ENCODE assay signal across 9 cellular contexts in the genomic region with DNA sequence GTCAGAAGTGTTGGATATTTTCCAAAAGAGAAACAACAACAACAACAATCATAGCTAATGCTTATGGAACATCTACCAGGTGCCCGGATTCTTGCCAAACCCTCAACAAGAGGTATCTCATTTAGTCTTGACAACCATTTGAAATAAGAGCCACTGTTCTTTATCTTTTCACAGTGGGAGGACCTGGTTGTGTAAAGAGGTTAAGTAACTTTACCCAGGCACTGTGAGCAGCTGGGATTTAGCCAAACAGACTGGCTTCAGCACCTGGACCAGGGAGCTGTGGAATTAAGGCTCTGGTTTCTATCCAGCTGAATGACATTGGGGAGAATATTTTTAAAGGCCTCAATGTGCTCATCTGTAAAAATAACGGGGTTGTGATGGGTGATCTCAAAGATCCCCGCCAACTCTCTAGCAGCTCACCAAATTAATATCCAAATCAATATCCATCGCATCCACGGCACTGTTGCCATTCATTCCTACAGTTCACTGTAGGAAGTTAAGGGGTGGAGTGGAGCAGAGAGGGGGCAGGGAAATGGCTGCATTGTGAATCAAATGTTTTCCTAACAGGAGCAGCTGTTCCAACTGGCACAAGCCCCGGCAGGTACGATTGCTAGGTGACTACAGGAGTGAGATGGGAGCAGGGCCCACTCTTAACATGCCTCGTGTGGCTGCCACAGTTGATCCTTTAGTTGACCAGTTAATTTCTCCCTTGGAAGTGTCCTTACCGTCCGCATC.
DNase-seq lines count a peak whose midpoint lies in the region; ATAC-seq and TF ChIP-seq lines count a peak whose summit lies in the region.
"Had no signal": no experiment of that assay in that cellular context is flagged by ENCODE, and none has a peak within 500 bp of the region (broad histone marks: within the 10 kb centered on the region; RNA-seq: fewer than 3 reads in every experiment).

No MANE protein-coding gene starts in this region.

- POLR2A ChIA-PET in SK-N-SH (lab: Yijun Ruan, JAX), result no interaction called here

- no peaks in the 10 kb centered on the region for H3K79me2 ChIP-seq in SK-N-SH (ENCODE audit: insufficient read depth)

- H3K4me3 Mint-ChIP-seq in activated CD4-positive, alpha-beta T cell treated with anti-CD3 and anti-CD28 coated beads, Interleukin-2, amount 10 ng/mL, durations not matched to agents 24 days and 14 days, result peak overlapping the region; percentile 17
- H3K4me3 Mint-ChIP-seq in stimulated activated effector memory CD8-positive, alpha-beta T cell treated with anti-CD3 and anti-CD28 coated beads, Interleukin-12 subunit alpha, Interleukin-12 subunit beta, amount 100 ng/mL, for 72 hours, result no peak overlapping the region

- H3K27ac Mint-ChIP-seq in activated CD4-positive, alpha-beta T cell treated with anti-CD3 and anti-CD28 coated beads, Interleukin-2, amount 10 ng/mL, durations not matched to agents 24 days and 14 days, result no peak overlapping the region
- H3K27ac Mint-ChIP-seq in stimulated activated effector memory CD8-positive, alpha-beta T cell treated with anti-CD3 and anti-CD28 coated beads, Interleukin-12 subunit alpha, Interleukin-12 subunit beta, amount 100 ng/mL, for 72 hours, result no peak overlapping the region

- no peak for TF ChIP-seq CTCF in SK-N-SH (IDR thresholded peaks at IDR 0.05)

- H3K27ac ChIP-seq in epithelial cell of prostate (peak overlapping the region; percentile 36), SK-N-SH (ENCODE audit: low read depth in 2 of 2, low read length in 1 of 2) (no peak overlapping the region)
- H3K27ac ChIP-seq: SK-N-MC had no signal

- H2AFZ ChIP-seq in SK-N-SH (ENCODE audit: low read depth), result no peak overlapping the region

- H3K4me1 Mint-ChIP-seq in activated CD4-positive, alpha-beta T cell treated with anti-CD3 and anti-CD28 coated beads, Interleukin-2, amount 10 ng/mL, durations not matched to agents 24 days and 14 days, result peaks cover 22% of the 10 kb centered on the region
- no peaks in the 10 kb centered on the region for H3K4me1 Mint-ChIP-seq in stimulated activated effector memory CD8-positive, alpha-beta T cell treated with anti-CD3 and anti-CD28 coated beads, Interleukin-12 subunit alpha, Interleukin-12 subunit beta, amount 100 ng/mL, for 72 hours

- intact Hi-C loops in activated CD4-positive, alpha-beta T cell treated with anti-CD3 and anti-CD28 coated beads, Interleukin-2, amount 10 ng/mL, durations not matched to agents 24 days and 14 days (cut with micrococcal nuclease), result no loop called here
- intact Hi-C loops in head of caudate nucleus (cut with DNase I), result no loop called here

- H3K4me3 ChIP-seq in SK-N-SH (ENCODE audit: low read depth in 2 of 2, low read length in 1 of 2), result no peak overlapping the region
- H3K4me3 ChIP-seq: SK-N-MC had no signal

- WGBS in SK-N-SH (ENCODE audit: low lambda C conversion rate), result 91% methylated on average over 8 of the region's 10 CpGs

- no peaks in the 10 kb centered on the region for H3K9me3 ChIP-seq in SK-N-SH

- H3K27me3 Mint-ChIP-seq in activated CD4-positive, alpha-beta T cell treated with anti-CD3 and anti-CD28 coated beads, Interleukin-2, amount 10 ng/mL, durations not matched to agents 24 days and 14 days, result no peaks in the 10 kb centered on the region

- TF ChIP-seq EP300 in SK-N-SH (IDR thresholded peaks at IDR 0.05; ENCODE audit: borderline replicate concordance in 1 of 2, low read depth in 1 of 2, low read length in 1 of 2), result no peak

- H3K9ac ChIP-seq in SK-N-SH, result no peak overlapping the region

- no peak for TF ChIP-seq RAD21 in SK-N-SH (IDR thresholded peaks at IDR 0.05; ENCODE audit: low read length)

- no peak for DNase-seq in activated CD4-positive, alpha-beta T cell treated with anti-CD3 and anti-CD28 coated beads, Interleukin-2, amount 10 ng/mL, durations not matched to agents 24 days and 14 days
- no peak for DNase-seq in activated CD4-positive, alpha-beta T cell treated with anti-CD3 and anti-CD28 coated beads for 1 hour
- peak; percentile 74 for DNase-seq in NCI-H2227 (lab: John Stamatoyannopoulos, UW; ENCODE audit: unreplicated experiment)
- peak; percentile 10 for DNase-seq in epithelial cell of prostate (ENCODE audit: low read depth, low spot score)
- no peak for DNase-seq in stimulated activated effector memory CD8-positive, alpha-beta T cell treated with anti-CD3 and anti-CD28 coated beads, Interleukin-12 subunit alpha, Interleukin-12 subunit beta, amount 100 ng/mL, for 72 hours (ENCODE audit: low spot score in 2 of 2)
- DNase-seq in head of caudate nucleus, result no peak
- DNase-seq in NOMO-1 treated with dmso at 0.1 percent for 144 hours (lab: John Stamatoyannopoulos, UW; ENCODE audit: unreplicated experiment), result no peak
- no peak for DNase-seq in SK-N-SH

- peaks cover 0 to 14% of the 10 kb centered on the region in 2 experiments; a peak in 1 of 4 replicates for H3K4me1 ChIP-seq in SK-N-SH (ENCODE audit: control insufficient read depth in 1 of 2, insufficient read depth in 2 of 2, low read depth in 1 of 2, low read length in 1 of 2)

- H3K9me3 Mint-ChIP-seq in activated CD4-positive, alpha-beta T cell treated with anti-CD3 and anti-CD28 coated beads, Interleukin-2, amount 10 ng/mL, durations not matched to agents 24 days and 14 days, result no peaks in the 10 kb centered on the region
- no peaks in the 10 kb centered on the region for H3K9me3 Mint-ChIP-seq in stimulated activated effector memory CD8-positive, alpha-beta T cell treated with anti-CD3 and anti-CD28 coated beads, Interleukin-12 subunit alpha, Interleukin-12 subunit beta, amount 100 ng/mL, for 72 hours

- no peaks in the 10 kb centered on the region for H3F3A ChIP-seq in SK-N-SH (replicated peaks; ENCODE audit: insufficient read depth)

- H3K4me2 ChIP-seq in SK-N-SH, result no peak overlapping the region

- CTCF ChIA-PET in SK-N-SH (lab: Yijun Ruan, JAX), result interaction anchor here (0.9 kb wide), 1 partner anchor 8 kb away, joined by 3 read pairs; no protein-coding TSS in a partner anchor

- H3K9me2 ChIP-seq in SK-N-SH, result no peaks in the 10 kb centered on the region

- no peaks in the 10 kb centered on the region; the same call in 1 of the 2 replicates for H3K27me3 ChIP-seq in SK-N-SH (ENCODE audit: insufficient read depth)

- ATAC-seq in stimulated activated effector memory CD8-positive, alpha-beta T cell treated with anti-CD3 and anti-CD28 coated beads, Interleukin-12 subunit alpha, Interleukin-12 subunit beta, amount 100 ng/mL, for 72 hours, result peak; percentile 24

- no peaks in the 10 kb centered on the region for H4K20me1 ChIP-seq in SK-N-SH (ENCODE audit: insufficient read depth)

- H3K36me3 Mint-ChIP-seq in activated CD4-positive, alpha-beta T cell treated with anti-CD3 and anti-CD28 coated beads, Interleukin-2, amount 10 ng/mL, durations not matched to agents 24 days and 14 days (ENCODE audit: low read depth), result no peaks in the 10 kb centered on the region
- no peaks in the 10 kb centered on the region for H3K36me3 Mint-ChIP-seq in stimulated activated effector memory CD8-positive, alpha-beta T cell treated with anti-CD3 and anti-CD28 coated beads, Interleukin-12 subunit alpha, Interleukin-12 subunit beta, amount 100 ng/mL, for 72 hours

- no peaks in the 10 kb centered on the region for H3K36me3 ChIP-seq in SK-N-SH (replicated peaks in 1 of 2; ENCODE audit: control insufficient read depth in 1 of 2, insufficient read depth in 2 of 2, low read length in 1 of 2)

TF ChIP-seq in SK-N-SH, 30 proteins besides CTCF, POLR2A, EP300 and RAD21:
- TF ChIP-seq GATA2 (CRISPR knock-in tag; IDR thresholded peaks at IDR 0.05), result no peak
- no peak for TF ChIP-seq FOXJ3 (CRISPR knock-in tag; IDR thresholded peaks at IDR 0.05)
- no peak for TF ChIP-seq SMC3 (IDR thresholded peaks at IDR 0.05; ENCODE audit: low read depth, low read length)
- TF ChIP-seq, protein P1, sequence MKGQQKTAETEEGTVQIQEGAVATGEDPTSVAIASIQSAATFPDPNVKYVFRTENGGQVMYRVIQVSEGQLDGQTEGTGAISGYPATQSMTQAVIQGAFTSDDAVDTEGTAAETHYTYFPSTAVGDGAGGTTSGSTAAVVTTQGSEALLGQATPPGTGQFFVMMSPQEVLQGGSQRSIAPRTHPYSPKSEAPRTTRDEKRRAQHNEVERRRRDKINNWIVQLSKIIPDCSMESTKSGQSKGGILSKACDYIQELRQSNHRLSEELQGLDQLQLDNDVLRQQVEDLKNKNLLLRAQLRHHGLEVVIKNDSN (IDR thresholded peaks at IDR 0.05; ENCODE audit: borderline replicate concordance, low read depth), result no peak
- TF ChIP-seq NRF1 (IDR thresholded peaks at IDR 0.05; ENCODE audit: low read depth, low read length), result no peak
- no peak for TF ChIP-seq RFX5 (IDR thresholded peaks at IDR 0.05; ENCODE audit: low read length)
- TF ChIP-seq, protein P2, sequence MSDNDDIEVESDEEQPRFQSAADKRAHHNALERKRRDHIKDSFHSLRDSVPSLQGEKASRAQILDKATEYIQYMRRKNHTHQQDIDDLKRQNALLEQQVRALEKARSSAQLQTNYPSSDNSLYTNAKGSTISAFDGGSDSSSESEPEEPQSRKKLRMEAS (IDR thresholded peaks at IDR 0.05; ENCODE audit: low read depth), result no peak
- TF ChIP-seq TEAD4 (IDR thresholded peaks at IDR 0.05; ENCODE audit: borderline replicate concordance, insufficient read depth), result no peak

Comparison
In these comparisons a context has a peak if more than half of its experiments do, and no peak if none do; other contexts are left out.
1. DNase-seq: peak in NCI-H2227 (single experiment) and epithelial cell of prostate (single experiment); none in activated CD4-positive, alpha-beta T cell treated with anti-CD3 and anti-CD28 coated beads, Interleukin-2, amount 10 ng/mL, durations not matched to agents 24 days and 14 days (single experiment), activated CD4-positive, alpha-beta T cell treated with anti-CD3 and anti-CD28 coated beads for 1 hour (single experiment), stimulated activated effector memory CD8-positive, alpha-beta T cell treated with anti-CD3 and anti-CD28 coated beads, Interleukin-12 subunit alpha, Interleukin-12 subunit beta, amount 100 ng/mL, for 72 hours (0 of 2), head of caudate nucleus (0 of 42), NOMO-1 treated with dmso at 0.1 percent for 144 hours (single experiment) and SK-N-SH (single experiment).